ENCODE assay signal across 17 cellular contexts in genomic region chr14:101583709-101584048, GRCh38. TPM values are rescaled to one million over a fixed set of nuclear protein-coding genes. Genes with fewer than 3 reads are reported as not detected.
A peak's percentile ranks its signal among the peaks of the same experiment; 100 is the strongest.
DNase-seq lines count a peak whose midpoint lies in the region; ATAC-seq and TF ChIP-seq lines count a peak whose summit lies in the region.
"Had no signal": no experiment of that assay in that cellular context is flagged by ENCODE, and none has a peak within 500 bp of the region (broad histone marks: within the 10 kb centered on the region; RNA-seq: fewer than 3 reads in every experiment).

No MANE protein-coding gene starts in this region.

- H3K36me3 ChIP-seq in A673 (ENCODE audit: insufficient read depth, low read length, poor library complexity, severe bottlenecking) (no peaks in the 10 kb centered on the region), SJCRH30 (no peaks in the 10 kb centered on the region), osteoblast (ENCODE audit: insufficient read depth, low read length) (no peaks in the 10 kb centered on the region)

- POLR2A ChIA-PET in A673 (lab: Charles Lee; ENCODE audit: low non-redundant PET), result no interaction called here
- POLR2A ChIA-PET in activated CD8-positive, alpha-beta T cell treated with anti-CD3 and anti-CD28 coated beads for 36 hours (lab: Charles Lee), result no interaction called here

- TF ChIP-seq CTCF in A673 (conservative IDR thresholded peaks at IDR 0.05; ENCODE audit: low read depth, low read length) (no peak), chondrocyte (IDR thresholded peaks at IDR 0.05) (no peak), osteoblast (IDR thresholded peaks at IDR 0.05; ENCODE audit: extremely low read depth, low read depth, low read length) (no peak)
- no peak for TF ChIP-seq CTCF in activated CD8-positive, alpha-beta T cell treated with anti-CD3 and anti-CD28 coated beads for 36 hours (IDR thresholded peaks at IDR 0.05)

- no peak for ATAC-seq in activated CD8-positive, alpha-beta T cell treated with anti-CD3 and anti-CD28 coated beads for 36 hours
- ATAC-seq: HCT116 had no signal

- H3K27me3 ChIP-seq in A673 (replicated peaks; ENCODE audit: insufficient read depth, low read depth, low read length, poor library complexity) (no peaks in the 10 kb centered on the region), SJCRH30 (no peaks in the 10 kb centered on the region), osteoblast (ENCODE audit: insufficient read depth, low read length) (peaks cover 2% of the 10 kb centered on the region)

- intact Hi-C loops in A673 (cut with micrococcal nuclease; ENCODE audit: unreplicated experiment), result no loop called here
- intact Hi-C loops in activated CD8-positive, alpha-beta T cell treated with anti-CD3 and anti-CD28 coated beads for 36 hours (cut with micrococcal nuclease), result no loop called here

- H3K4me3 Mint-ChIP-seq in chondrocyte (ENCODE audit: unreplicated experiment), result peak overlapping the region; percentile 4
- H3K4me3 Mint-ChIP-seq in activated CD8-positive, alpha-beta T cell treated with anti-CD3 and anti-CD28 coated beads for 36 hours, result no peak overlapping the region
- H3K4me3 Mint-ChIP-seq: CD4-positive, CD25-positive, alpha-beta regulatory T cell had no signal

- H3K27ac ChIP-seq in A673 (ENCODE audit: low read depth, low read length, poor library complexity, severe bottlenecking) (peak overlapping the region; percentile 41), SJCRH30 (no peak overlapping the region), osteoblast (ENCODE audit: low read depth, low read length) (no peak overlapping the region)

- H3K27ac Mint-ChIP-seq in chondrocyte (ENCODE audit: unreplicated experiment), result no peak overlapping the region
- H3K27ac Mint-ChIP-seq in activated CD8-positive, alpha-beta T cell treated with anti-CD3 and anti-CD28 coated beads for 36 hours, result no peak overlapping the region
- H3K27ac Mint-ChIP-seq: B cell; CD4-positive, CD25-positive, alpha-beta regulatory T cell; HFFc6 had no signal

- no peaks in the 10 kb centered on the region for H3K79me2 ChIP-seq in osteoblast (ENCODE audit: insufficient read depth, low read length)

- H2AFZ ChIP-seq in osteoblast (ENCODE audit: low read length), result no peak overlapping the region

- no peaks in the 10 kb centered on the region for H3K4me1 Mint-ChIP-seq in chondrocyte (ENCODE audit: low read depth)
- H3K4me1 Mint-ChIP-seq in activated CD8-positive, alpha-beta T cell treated with anti-CD3 and anti-CD28 coated beads for 36 hours (ENCODE audit: low read depth), result no peaks in the 10 kb centered on the region
- H3K4me1 Mint-ChIP-seq: B cell; CD4-positive, CD25-positive, alpha-beta regulatory T cell had no signal

- peaks cover 9% of the 10 kb centered on the region for H3K9me3 Mint-ChIP-seq in chondrocyte (ENCODE audit: low read depth)
- no peaks in the 10 kb centered on the region for H3K9me3 Mint-ChIP-seq in activated CD8-positive, alpha-beta T cell treated with anti-CD3 and anti-CD28 coated beads for 36 hours
- H3K9me3 Mint-ChIP-seq: CD4-positive, CD25-positive, alpha-beta regulatory T cell; HFFc6 had no signal

- no peaks in the 10 kb centered on the region for H3K9me3 ChIP-seq in A673 (ENCODE audit: low read depth, low read length, poor library complexity, severe bottlenecking)
- H3K9me3 ChIP-seq in SJCRH30 (replicated peaks), result peaks cover 4% of the 10 kb centered on the region; the same call in 1 of the 2 replicates
- H3K9me3 ChIP-seq in osteoblast (ENCODE audit: low read depth, low read length), result no peaks in the 10 kb centered on the region
- H3K9me3 ChIP-seq: Caco-2 had no signal

- H3K4me2 ChIP-seq in osteoblast (ENCODE audit: insufficient read depth, low read length), result peak overlapping the region; percentile 52

- H3K4me3 ChIP-seq in A673 (ENCODE audit: low read depth, low read length, poor library complexity, severe bottlenecking) (peak overlapping the region; percentile 45), SJCRH30 (peak overlapping the region; percentile 51; the same call in 1 of the 2 replicates), osteoblast (ENCODE audit: insufficient read depth, low read length) (no peak overlapping the region)

- BruUV-seq in A673 (replicated peaks; lab: Mats Ljungman, UMichigan), result no TSS peak

- peaks cover 24% of the 10 kb centered on the region for H3K27me3 Mint-ChIP-seq in chondrocyte (ENCODE audit: low read depth)
- no peaks in the 10 kb centered on the region for H3K27me3 Mint-ChIP-seq in activated CD8-positive, alpha-beta T cell treated with anti-CD3 and anti-CD28 coated beads for 36 hours
- H3K27me3 Mint-ChIP-seq: B cell; CD4-positive, CD25-positive, alpha-beta regulatory T cell had no signal

- CTCF ChIA-PET in A673 (lab: Charles Lee), result interaction anchor here (0.9 kb wide), 1 partner anchor 31 kb away, joined by 3 read pairs; no protein-coding TSS in a partner anchor
- CTCF ChIA-PET in activated CD8-positive, alpha-beta T cell treated with anti-CD3 and anti-CD28 coated beads for 36 hours (lab: Charles Lee), result interaction anchor here (0.7 kb wide), 1 partner anchor 10 kb away, joined by 3 read pairs; no protein-coding TSS in a partner anchor

- H3K4me1 ChIP-seq in A673 (ENCODE audit: insufficient read depth, low read length, poor library complexity, severe bottlenecking) (peaks cover 9% of the 10 kb centered on the region), SJCRH30 (no peaks in the 10 kb centered on the region; the same call in 1 of the 2 replicates), osteoblast (ENCODE audit: insufficient read depth, low read length) (no peaks in the 10 kb centered on the region)
- H3K4me1 ChIP-seq: Caco-2 had no signal

- no peak for DNase-seq in A673 (ENCODE audit: low spot score)
- DNase-seq in SJCRH30, result no peak
- no peak for DNase-seq in chondrocyte (ENCODE audit: low spot score)
- peak; percentile 83 for DNase-seq in osteoblast (ENCODE audit: insufficient read length, low spot score, missing footprints)
- DNase-seq in NCI-H446 (lab: John Stamatoyannopoulos, UW), result no peak
- DNase-seq in SKM-1 treated with dmso at 0.1 percent for 144 hours (lab: John Stamatoyannopoulos, UW; ENCODE audit: unreplicated experiment), result no peak
- DNase-seq in stimulated activated CD4-positive, alpha-beta T cell treated with anti-CD3 and anti-CD28 coated beads, Interleukin-2, amount 100 ng/mL, for 48 hours, result no peak
- DNase-seq in activated CD8-positive, alpha-beta T cell treated with anti-CD3 and anti-CD28 coated beads for 36 hours, result no peak
- DNase-seq: 8988T, C1 segment of cervical spinal cord, Caco-2, GOT3, IMR-90 had no signal

- no peaks in the 10 kb centered on the region for H4K20me1 ChIP-seq in osteoblast (ENCODE audit: insufficient read depth, low read length)

- H3K36me3 Mint-ChIP-seq in chondrocyte (ENCODE audit: low read depth), result peaks cover 2% of the 10 kb centered on the region
- no peaks in the 10 kb centered on the region for H3K36me3 Mint-ChIP-seq in activated CD8-positive, alpha-beta T cell treated with anti-CD3 and anti-CD28 coated beads for 36 hours (ENCODE audit: low read depth)
- H3K36me3 Mint-ChIP-seq: CD4-positive, CD25-positive, alpha-beta regulatory T cell had no signal

RNA-seq across cellular contexts. Expression of gene DIO3, which starts 22.4 kb away (rescaled TPM):
- total RNA-seq in A673 (2021) (not detected in 2 replicates), chondrocyte (not detected in 3 replicates), osteoblast (not detected in 2 replicates)
- not detected in 2 replicates for total RNA-seq in SJCRH30 (2014; rRNA removed; shearing (Covaris generic))
- total RNA-seq in activated CD8-positive, alpha-beta T cell treated with anti-CD3 and anti-CD28 coated beads for 36 hours, result not detected
- total RNA-seq: B cell; CD4-positive, CD25-positive, alpha-beta regulatory T cell; HFFc6; IMR-90 had no signal
